ENCODE assay signal across 23 cellular contexts in the genomic region with DNA sequence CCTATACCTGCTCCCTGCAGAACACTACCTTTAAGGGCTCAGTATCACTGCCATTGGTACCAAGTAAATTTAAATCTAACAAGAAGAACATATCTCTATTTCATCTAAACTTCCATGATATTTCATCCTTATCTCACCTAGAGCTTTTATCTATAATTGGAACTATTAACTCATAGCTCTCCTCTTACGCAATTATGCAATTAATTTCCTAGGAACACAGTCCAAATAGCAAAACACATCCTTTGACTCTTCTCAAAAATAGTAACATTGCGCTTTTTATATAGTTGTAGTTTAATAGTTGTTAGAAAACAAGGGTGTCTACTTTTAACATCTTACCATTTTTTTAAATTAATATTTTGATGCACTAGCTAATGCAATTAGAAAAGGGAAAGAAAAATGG.
A peak's percentile ranks its signal among the peaks of the same experiment; 100 is the strongest.
DNase-seq lines count a peak whose midpoint lies in the region; ATAC-seq, FAIRE-seq and TF ChIP-seq lines count a peak whose summit lies in the region.
"Had no signal": no experiment of that assay in that cellular context is flagged by ENCODE, and none has a peak within 500 bp of the region (broad histone marks: within the 10 kb centered on the region; RNA-seq: fewer than 3 reads in every experiment).

No MANE protein-coding gene starts in this region.

- no peak for TF ChIP-seq POLR2A in IMR-90 (IDR thresholded peaks at IDR 0.05; ENCODE audit: low read depth, low read length)

- H2AK5ac ChIP-seq in IMR-90 (ENCODE audit: low read depth, low read length): no peak overlapping the region

- H3K36me3 ChIP-seq in IMR-90 (ENCODE audit: control insufficient read depth, insufficient read depth, low read length): no peaks in the 10 kb centered on the region
- H3K36me3 ChIP-seq: BLaER1 treated with 17β-estradiol and CSF1 and Interleukin-3, amounts not matched to agents 10 nM and 100 nM had no signal

- H3K9ac ChIP-seq in IMR-90 (ENCODE audit: low read depth, low read length): no peak overlapping the region
- H3K9ac ChIP-seq: BLaER1 treated with 17β-estradiol and CSF1 and Interleukin-3, amounts not matched to agents 10 nM and 100 nM had no signal

- H4K20me1 ChIP-seq in IMR-90 (ENCODE audit: insufficient read depth, low read length): no peaks in the 10 kb centered on the region
- H4K20me1 ChIP-seq: BLaER1 treated with 17β-estradiol and CSF1 and Interleukin-3, amounts not matched to agents 10 nM and 100 nM had no signal

- H2AFZ ChIP-seq in IMR-90 (replicated peaks; ENCODE audit: low read length, poor library complexity): no peak overlapping the region

- no peak overlapping the region for H3K4ac ChIP-seq in IMR-90 (ENCODE audit: low read depth, low read length)

- CTCF ChIA-PET in IMR-90 (lab: Yijun Ruan, JAX): no interaction called here

- no peaks in the 10 kb centered on the region for H3K79me1 ChIP-seq in IMR-90 (ENCODE audit: low read depth in 1 of 2, low read length in 2 of 2)

- H3K23ac ChIP-seq in IMR-90 (ENCODE audit: low read depth, low read length): no peak overlapping the region

- no peak overlapping the region for H3K56ac ChIP-seq in IMR-90 (ENCODE audit: extremely low read depth, insufficient read depth, low read length)

- no peak for TF ChIP-seq RAD21 in IMR-90 (IDR thresholded peaks at IDR 0.05; ENCODE audit: low read length)

- no peak for ATAC-seq in IMR-90 (ENCODE audit: low read depth)
- ATAC-seq: A549; CD8-positive, alpha-beta T cell; GM12878 had no signal

- H3K27ac ChIP-seq in IMR-90 (ENCODE audit: insufficient read depth, low read length): no peak overlapping the region
- H3K27ac ChIP-seq: 22Rv1; A549; BLaER1 treated with 17β-estradiol and CSF1 and Interleukin-3, amounts not matched to agents 10 nM and 100 nM; C4-2B had no signal

- DNase-seq in NCI-H146 (lab: John Stamatoyannopoulos, UW) (peak; percentile 6), NCI-H146 treated with DMSO at 0.1 percent for 48 hours (lab: John Stamatoyannopoulos, UW; ENCODE audit: unreplicated experiment) (no peak), IMR-90 (no peak)
- DNase-seq in stimulated activated CD4-positive, alpha-beta T cell treated with anti-CD3 and anti-CD28 coated beads, Interleukin-12 subunit alpha, Interleukin-12 subunit beta, amount 100 ng/mL, for 4 hours: no peak
- DNase-seq: AML-193; Caco-2; Calu3; CD4-positive, alpha-beta T cell; CD8-positive, alpha-beta T cell; DMS53; DMS79; DND-41; EL; GDM1 had no signal

- no peak overlapping the region for H4K5ac ChIP-seq in IMR-90 (ENCODE audit: low read depth, low read length)

- H2AK9ac ChIP-seq in IMR-90 (replicated peaks; ENCODE audit: low read depth, low read length, poor library complexity): no peak overlapping the region

- in situ Hi-C loops in IMR-90 (cut with MboI; ENCODE audit: low sequenced_read_pairs): no loop called here

- no peak overlapping the region for H2BK20ac ChIP-seq in IMR-90 (ENCODE audit: low read depth, low read length)

- intact Hi-C loops in IMR-90 (cut with micrococcal nuclease): no loop called here

- TF ChIP-seq CTCF in IMR-90 (conservative IDR thresholded peaks at IDR 0.05; ENCODE audit: low read depth, low read length): no peak

- H3K4me1 ChIP-seq in IMR-90 (ENCODE audit: control insufficient read depth, insufficient read depth, low read length): no peaks in the 10 kb centered on the region
- H3K4me1 ChIP-seq: A549; BLaER1 treated with 17β-estradiol and CSF1 and Interleukin-3, amounts not matched to agents 10 nM and 100 nM; Caco-2 had no signal

- H3K4me3 ChIP-seq in IMR-90 (ENCODE audit: insufficient read depth, low read depth, low read length): no peak overlapping the region
- H3K4me3 ChIP-seq: A549; BLaER1 treated with 17β-estradiol and CSF1 and Interleukin-3, amounts not matched to agents 10 nM and 100 nM; GM12878 had no signal

- no peaks in the 10 kb centered on the region for H3K9me1 ChIP-seq in IMR-90 (ENCODE audit: insufficient read depth, low read length)

- no peak overlapping the region for H2BK15ac ChIP-seq in IMR-90 (ENCODE audit: low read depth, low read length)

- no peak overlapping the region for H2BK120ac ChIP-seq in IMR-90 (ENCODE audit: low read depth, low read length)

- dilution Hi-C loops in IMR-90 (cut with HindIII; ENCODE audit: low sequenced_read_pairs, unreplicated experiment): no loop called here

- no TSS peak for BruUV-seq in IMR-90 (replicated peaks; lab: Mats Ljungman, UMichigan)

- H3K9me3 ChIP-seq in IMR-90 (ENCODE audit: control insufficient read depth, insufficient read depth, low read length): no peaks in the 10 kb centered on the region
- H3K9me3 ChIP-seq: A549; BLaER1 treated with 17β-estradiol and CSF1 and Interleukin-3, amounts not matched to agents 10 nM and 100 nM; Caco-2 had no signal

- POLR2A ChIA-PET in IMR-90 (lab: Charles Lee; ENCODE audit: unreplicated experiment): no interaction called here

- peak; percentile 4 for FAIRE-seq in endometrium (lab: Jason Lieb, UNC)
- FAIRE-seq: A549, D721Med, GM12878, GM12892, GM18507 had no signal

- H3K18ac ChIP-seq in IMR-90 (ENCODE audit: low read depth, low read length): no peak overlapping the region

- H3K27me3 ChIP-seq in IMR-90 (ENCODE audit: control insufficient read depth, insufficient read depth, low read length): no peaks in the 10 kb centered on the region
- H3K27me3 ChIP-seq: BLaER1 treated with 17β-estradiol and CSF1 and Interleukin-3, amounts not matched to agents 10 nM and 100 nM had no signal

- no peak overlapping the region for H4K91ac ChIP-seq in IMR-90 (ENCODE audit: insufficient read depth, low read depth, low read length)

- H4K8ac ChIP-seq in IMR-90 (ENCODE audit: low read depth in 2 of 2, low read length in 2 of 2): no peak overlapping the region

- H3K14ac ChIP-seq in IMR-90 (replicated peaks; ENCODE audit: low read depth, low read length): no peak overlapping the region

- no peak overlapping the region for H3K4me2 ChIP-seq in IMR-90 (ENCODE audit: low read depth, low read length)
- H3K4me2 ChIP-seq: A549; BLaER1 treated with 17β-estradiol and CSF1 and Interleukin-3, amounts not matched to agents 10 nM and 100 nM had no signal

- no CpG with 5 or more reads among the region's 2 CpGs for WGBS in IMR-90 (ENCODE audit: extremely low coverage in 2 of 2, insufficient read length in 1 of 2), 2 experiments

- H2BK5ac ChIP-seq in IMR-90 (ENCODE audit: low read depth, low read length, poor library complexity, severe bottlenecking): no peak overlapping the region

TF ChIP-seq in IMR-90, 13 proteins besides CTCF, POLR2A, EP300 and RAD21:
- TF ChIP-seq MAFK (IDR thresholded peaks at IDR 0.05; ENCODE audit: low read depth, low read length): no peak
- TF ChIP-seq MAZ (IDR thresholded peaks at IDR 0.05; ENCODE audit: borderline replicate concordance, low read depth, low read length): no peak
- TF ChIP-seq, protein P1, sequence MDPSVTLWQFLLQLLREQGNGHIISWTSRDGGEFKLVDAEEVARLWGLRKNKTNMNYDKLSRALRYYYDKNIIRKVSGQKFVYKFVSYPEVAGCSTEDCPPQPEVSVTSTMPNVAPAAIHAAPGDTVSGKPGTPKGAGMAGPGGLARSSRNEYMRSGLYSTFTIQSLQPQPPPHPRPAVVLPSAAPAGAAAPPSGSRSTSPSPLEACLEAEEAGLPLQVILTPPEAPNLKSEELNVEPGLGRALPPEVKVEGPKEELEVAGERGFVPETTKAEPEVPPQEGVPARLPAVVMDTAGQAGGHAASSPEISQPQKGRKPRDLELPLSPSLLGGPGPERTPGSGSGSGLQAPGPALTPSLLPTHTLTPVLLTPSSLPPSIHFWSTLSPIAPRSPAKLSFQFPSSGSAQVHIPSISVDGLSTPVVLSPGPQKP (IDR thresholded peaks at IDR 0.05; ENCODE audit: borderline replicate concordance, low read depth, low read length): no peak
- TF ChIP-seq MXI1 (IDR thresholded peaks at IDR 0.05; ENCODE audit: borderline replicate concordance, low read depth, low read length): no peak
- no peak for TF ChIP-seq RFX5 (IDR thresholded peaks at IDR 0.05; ENCODE audit: low read depth, low read length)
- TF ChIP-seq FOS (IDR thresholded peaks at IDR 0.05; ENCODE audit: low read depth, low read length): no peak
- TF ChIP-seq CEBPB (IDR thresholded peaks at IDR 0.05; ENCODE audit: low read depth, low read length): peak; percentile 74
- TF ChIP-seq NFE2L2 (IDR thresholded peaks at IDR 0.05; ENCODE audit: low read depth, low read length): no peak
